ENCODE assay signal across 8 cellular contexts in genomic region chr7:99919814-99920618, GRCh38. TPM values are rescaled to one million over a fixed set of nuclear protein-coding genes. Genes with fewer than 3 reads are reported as not detected.
DNase-seq lines count a peak whose midpoint lies in the region; ATAC-seq and TF ChIP-seq lines count a peak whose summit lies in the region.

No MANE protein-coding gene starts in this region.

- H3K36me3 Mint-ChIP-seq in activated CD4-positive, alpha-beta memory T cell treated with anti-CD3 and anti-CD28 coated beads, Interleukin-2, amount 10 ng/mL, durations not matched to agents 7 days and 5 days (ENCODE audit: low read depth), result peaks cover 34% of the 10 kb centered on the region

- peak overlapping the region; percentile 96 for H3K4me3 Mint-ChIP-seq in activated CD4-positive, alpha-beta memory T cell treated with anti-CD3 and anti-CD28 coated beads, Interleukin-2, amount 10 ng/mL, durations not matched to agents 7 days and 5 days

- H3K27me3 ChIP-seq in stomach, result no peaks in the 10 kb centered on the region

- TF ChIP-seq POLR2A in stomach (IDR thresholded peaks at IDR 0.05), result no peak

- peak overlapping the region; percentile 96 for H3K27ac Mint-ChIP-seq in activated CD4-positive, alpha-beta memory T cell treated with anti-CD3 and anti-CD28 coated beads, Interleukin-2, amount 10 ng/mL, durations not matched to agents 7 days and 5 days

- TF ChIP-seq EP300 in stomach (IDR thresholded peaks at IDR 0.05), result no peak

- no peaks in the 10 kb centered on the region for H3K9me3 Mint-ChIP-seq in activated CD4-positive, alpha-beta memory T cell treated with anti-CD3 and anti-CD28 coated beads, Interleukin-2, amount 10 ng/mL, durations not matched to agents 7 days and 5 days

- H3K27me3 Mint-ChIP-seq in activated CD4-positive, alpha-beta memory T cell treated with anti-CD3 and anti-CD28 coated beads, Interleukin-2, amount 10 ng/mL, durations not matched to agents 7 days and 5 days, result peaks cover 4% of the 10 kb centered on the region

- peak; percentile 28 for DNase-seq in DMS53 (lab: John Stamatoyannopoulos, UW)
- DNase-seq in DMS53 treated with DMSO at 0.1 percent for 48 hours (lab: John Stamatoyannopoulos, UW; ENCODE audit: unreplicated experiment), result no peak
- no peak for DNase-seq in activated CD4-positive, alpha-beta memory T cell treated with anti-CD3 and anti-CD28 coated beads, Interleukin-2, amount 10 ng/mL, durations not matched to agents 7 days and 5 days
- no peak for DNase-seq in stomach
- no peak for DNase-seq in NCI-H446 (lab: John Stamatoyannopoulos, UW)

- H3K4me1 Mint-ChIP-seq in activated CD4-positive, alpha-beta memory T cell treated with anti-CD3 and anti-CD28 coated beads, Interleukin-2, amount 10 ng/mL, durations not matched to agents 7 days and 5 days, result peaks cover 49% of the 10 kb centered on the region

- H3K4me3 ChIP-seq in iPS-11a (ENCODE audit: low read depth, low read length) (peak overlapping the region; percentile 67), stomach (peak overlapping the region; percentile 70 to 88 (median 80))

- TF ChIP-seq CTCF in stomach (IDR thresholded peaks at IDR 0.05), result no peak

- H3K27ac ChIP-seq in stomach, result peak overlapping the region; percentile 89 to 97 (median 93)

- peaks cover 37 to 54% (median 45%) of the 10 kb centered on the region in 4 donors for H3K4me1 ChIP-seq in stomach

- POLR2A ChIA-PET in activated CD4-positive, alpha-beta memory T cell treated with anti-CD3 and anti-CD28 coated beads, Interleukin-2, amount 10 ng/mL, durations not matched to agents 7 days and 5 days (lab: Charles Lee), result interaction anchor here (0.7 to 4.0 kb wide), 26 partner anchors 9 to 594 kb away, joined by 3 to 25 read pairs (median 5); partner anchors contain the start of genes AP4M1, ARPC1A, GJC3 and MBLAC1

- peaks cover 7 to 32% (median 17%) of the 10 kb centered on the region in 4 donors for H3K36me3 ChIP-seq in stomach

- intact Hi-C loops in stomach (cut with DNase I; ENCODE audit: low total_unique reads), result loop anchor here (5.0 to 10.0 kb wide), 2 partner anchors 72 to 135 kb away; no protein-coding TSS in a partner anchor

- CTCF ChIA-PET in activated CD4-positive, alpha-beta memory T cell treated with anti-CD3 and anti-CD28 coated beads, Interleukin-2, amount 10 ng/mL, durations not matched to agents 7 days and 5 days (lab: Charles Lee), result interaction anchor here (0.6 to 9.5 kb wide), 9 partner anchors 9 to 429 kb away, joined by 3 to 138 read pairs (median 4); partner anchors contain the start of gene GJC3

- no peaks in the 10 kb centered on the region for H3K9me3 ChIP-seq in stomach

- 48 to 64% (median 51%) methylated on average over 8 of the region's 8 CpGs for WGBS in stomach, 5 donors

- ATAC-seq in GM21360 (IDR thresholded peaks at IDR 0.05; ENCODE audit: unreplicated experiment) (no peak), esophagus mucosa (no peak)

RNA-seq across cellular contexts. Expression of gene TRIM4, which starts 0.7 kb away (rescaled TPM):
- total RNA-seq in activated CD4-positive, alpha-beta memory T cell treated with anti-CD3 and anti-CD28 coated beads, Interleukin-2, amount 10 ng/mL, durations not matched to agents 7 days and 5 days, result 10 to 100 TPM; 28.9 to 29.5 TPM
- 10 to 100 TPM; 25.3 to 46.1 (median 40.3) TPM for total RNA-seq in stomach
- polyA plus RNA-seq in stomach, result 10 to 100 TPM; 12.6 to 21.8 (median 13.8) TPM
- 13.9 TPM for total RNA-seq in esophagus mucosa

RNA-seq across cellular contexts. Expression of gene GJC3, which starts 9.4 kb away (rescaled TPM):
- not detected for total RNA-seq in activated CD4-positive, alpha-beta memory T cell treated with anti-CD3 and anti-CD28 coated beads, Interleukin-2, amount 10 ng/mL, durations not matched to agents 7 days and 5 days
- total RNA-seq in stomach, result not detected
- under 1 TPM in 2 of 3 donors, not detected in 1; 0.15 to 0.75 TPM for polyA plus RNA-seq in stomach
- 0.20 TPM for total RNA-seq in esophagus mucosa

RNA-seq across cellular contexts. Expression of gene OR2AE1, which starts 43.2 kb away (rescaled TPM):
- not detected for total RNA-seq in activated CD4-positive, alpha-beta memory T cell treated with anti-CD3 and anti-CD28 coated beads, Interleukin-2, amount 10 ng/mL, durations not matched to agents 7 days and 5 days
- total RNA-seq in stomach (1 to 10 TPM in 1 of 5 donors, not detected in 4; 1.1 TPM), esophagus mucosa (0.28 TPM)
- not detected for polyA plus RNA-seq in stomach

RNA-seq across cellular contexts. Expression of gene AZGP1, which starts 55.8 kb away (rescaled TPM):
- total RNA-seq in activated CD4-positive, alpha-beta memory T cell treated with anti-CD3 and anti-CD28 coated beads, Interleukin-2, amount 10 ng/mL, durations not matched to agents 7 days and 5 days, result not detected
- 10 to 100 TPM in 2 of 5 donors, 1 to 10 TPM in 2, not detected in 1; 6.8 to 92.3 (median 32.7) TPM for total RNA-seq in stomach
- 100 to 1,000 TPM; 235 to 461 (median 422) TPM for polyA plus RNA-seq in stomach
- total RNA-seq in esophagus mucosa, result 10.8 TPM
